In genomic region chr2:241009191-241009590, GRCh38 we compare ENCODE assay signal across 10 cellular contexts. TPM values are rescaled to one million over a fixed set of nuclear protein-coding genes. Genes with fewer than 3 reads are reported as not detected.
DNase-seq lines count a peak whose midpoint lies in the region; ATAC-seq and TF ChIP-seq lines count a peak whose summit lies in the region.
"Had no signal": no experiment of that assay in that cellular context is flagged by ENCODE, and none has a peak within 500 bp of the region (broad histone marks: within the 10 kb centered on the region; RNA-seq: fewer than 3 reads in every experiment).

No MANE protein-coding gene starts in this region.

- H3K4me3 ChIP-seq in thymus (ENCODE audit: low read length), result no peak overlapping the region
- no peak overlapping the region for H3K4me3 ChIP-seq in smooth muscle cell

- H3K4me3 Mint-ChIP-seq in activated T-cell treated with anti-CD3 and anti-CD28 coated beads, Interleukin-2, amount 50 U/mL, for 24 hours, result peak overlapping the region; percentile 27
- no peak overlapping the region for H3K4me3 Mint-ChIP-seq in activated T-helper 1 cell treated with anti-CD3 and anti-CD28 coated beads, Interleukin-12 subunit alpha, Interleukin-12 subunit beta, Interleukin-2, Interleukin-4 antibody, amounts not matched to agents 30 ng/mL and 10 ng/mL and 1 ng/mL, durations not matched to agents 14 hours and 24 hours and 36 hours

- no peak for TF ChIP-seq CTCF in smooth muscle cell (IDR thresholded peaks at IDR 0.05; ENCODE audit: borderline replicate concordance, insufficient read depth, poor library complexity, severe bottlenecking)

- H3K79me2 ChIP-seq in smooth muscle cell (ENCODE audit: low read depth), result no peaks in the 10 kb centered on the region

- peaks cover 37% of the 10 kb centered on the region for H3K4me1 ChIP-seq in thymus (ENCODE audit: control insufficient read depth, insufficient read depth, low read length)
- H3K4me1 ChIP-seq in smooth muscle cell (ENCODE audit: low read depth), result peaks cover 10% of the 10 kb centered on the region

- H3K27me3 ChIP-seq in thymus (ENCODE audit: control insufficient read depth, insufficient read depth) (no peaks in the 10 kb centered on the region), smooth muscle cell (ENCODE audit: low read depth) (no peaks in the 10 kb centered on the region)

- no peak overlapping the region for H2AFZ ChIP-seq in smooth muscle cell (ENCODE audit: low read depth)

- H3K27ac ChIP-seq in thymus (ENCODE audit: low read depth), result peak overlapping the region; percentile 87
- no peak overlapping the region for H3K27ac ChIP-seq in smooth muscle cell (ENCODE audit: low read depth)
- H3K27ac ChIP-seq: KMS-11 had no signal

- H3K4me2 ChIP-seq in smooth muscle cell, result no peak overlapping the region
- H3K4me2 ChIP-seq: KMS-11 had no signal

- no peaks in the 10 kb centered on the region for H4K20me1 ChIP-seq in smooth muscle cell (ENCODE audit: low read depth)

- no peaks in the 10 kb centered on the region for H3F3A ChIP-seq in smooth muscle cell (ENCODE audit: low read depth)

- intact Hi-C loops in activated T-helper 1 cell treated with anti-CD3 and anti-CD28 coated beads, Interleukin-12 subunit alpha, Interleukin-12 subunit beta, Interleukin-2, Interleukin-4 antibody, amounts not matched to agents 30 ng/mL and 10 ng/mL and 1 ng/mL, durations not matched to agents 14 hours and 24 hours and 36 hours (cut with micrococcal nuclease), result no loop called here

- no peaks in the 10 kb centered on the region for H3K27me3 Mint-ChIP-seq in activated T-cell treated with anti-CD3 and anti-CD28 coated beads, Interleukin-2, amount 50 U/mL, for 24 hours
- H3K27me3 Mint-ChIP-seq in activated T-helper 1 cell treated with anti-CD3 and anti-CD28 coated beads, Interleukin-12 subunit alpha, Interleukin-12 subunit beta, Interleukin-2, Interleukin-4 antibody, amounts not matched to agents 30 ng/mL and 10 ng/mL and 1 ng/mL, durations not matched to agents 14 hours and 24 hours and 36 hours (ENCODE audit: insufficient read depth), result peaks cover 11% of the 10 kb centered on the region

- peak; percentile 9 for ATAC-seq in left lobe of liver
- ATAC-seq in HG02970 (IDR thresholded peaks at IDR 0.05; ENCODE audit: low FRiP score, unreplicated experiment), result no peak

- no peaks in the 10 kb centered on the region for H3K9me3 ChIP-seq in thymus (ENCODE audit: control insufficient read depth)
- peaks cover 5% of the 10 kb centered on the region for H3K9me3 ChIP-seq in smooth muscle cell (replicated peaks; ENCODE audit: low read depth)

- H3K36me3 Mint-ChIP-seq in activated T-cell treated with anti-CD3 and anti-CD28 coated beads, Interleukin-2, amount 50 U/mL, for 24 hours (ENCODE audit: low read depth), result peaks cover 9% of the 10 kb centered on the region
- peaks cover 6% of the 10 kb centered on the region for H3K36me3 Mint-ChIP-seq in activated T-helper 1 cell treated with anti-CD3 and anti-CD28 coated beads, Interleukin-12 subunit alpha, Interleukin-12 subunit beta, Interleukin-2, Interleukin-4 antibody, amounts not matched to agents 30 ng/mL and 10 ng/mL and 1 ng/mL, durations not matched to agents 14 hours and 24 hours and 36 hours (ENCODE audit: low read depth)

- DNase-seq in activated T-cell treated with anti-CD3 and anti-CD28 coated beads, Interleukin-2, amount 50 U/mL, for 24 hours, result no peak
- DNase-seq in activated T-cell treated with anti-CD3 and anti-CD28 coated beads for 4 hours (no peak), left lobe of liver (ENCODE audit: low spot score) (peak; percentile 35), smooth muscle cell (lab: John Stamatoyannopoulos, UW; ENCODE audit: unreplicated experiment) (no peak), foreskin melanocyte (no peak)
- no peak for DNase-seq in activated T-helper 1 cell treated with anti-CD3 and anti-CD28 coated beads, Interleukin-12 subunit alpha, Interleukin-12 subunit beta, Interleukin-2, Interleukin-4 antibody, amounts not matched to agents 30 ng/mL and 10 ng/mL and 1 ng/mL, durations not matched to agents 14 hours and 24 hours and 36 hours (ENCODE audit: low spot score)
- DNase-seq: activated gamma-delta T cell had no signal

- H3K36me3 ChIP-seq in thymus (ENCODE audit: control insufficient read depth, insufficient read depth), result no peaks in the 10 kb centered on the region
- no peaks in the 10 kb centered on the region for H3K36me3 ChIP-seq in smooth muscle cell (ENCODE audit: low read depth)

- H3K27ac Mint-ChIP-seq in activated T-cell treated with anti-CD3 and anti-CD28 coated beads, Interleukin-2, amount 50 U/mL, for 24 hours, result peak overlapping the region; percentile 79
- H3K27ac Mint-ChIP-seq in activated T-helper 1 cell treated with anti-CD3 and anti-CD28 coated beads, Interleukin-12 subunit alpha, Interleukin-12 subunit beta, Interleukin-2, Interleukin-4 antibody, amounts not matched to agents 30 ng/mL and 10 ng/mL and 1 ng/mL, durations not matched to agents 14 hours and 24 hours and 36 hours, result peak overlapping the region; percentile 64

- no peak overlapping the region for H3K9ac ChIP-seq in smooth muscle cell (ENCODE audit: low read depth)
- H3K9ac ChIP-seq: KMS-11 had no signal

- peaks cover 13% of the 10 kb centered on the region for H3K9me3 Mint-ChIP-seq in activated T-cell treated with anti-CD3 and anti-CD28 coated beads, Interleukin-2, amount 50 U/mL, for 24 hours
- H3K9me3 Mint-ChIP-seq in activated T-helper 1 cell treated with anti-CD3 and anti-CD28 coated beads, Interleukin-12 subunit alpha, Interleukin-12 subunit beta, Interleukin-2, Interleukin-4 antibody, amounts not matched to agents 30 ng/mL and 10 ng/mL and 1 ng/mL, durations not matched to agents 14 hours and 24 hours and 36 hours, result peaks cover 17% of the 10 kb centered on the region

- WGBS in thymus, result 88% methylated on average over 2 of the region's 2 CpGs
- 95% methylated on average over 2 of the region's 2 CpGs for WGBS in smooth muscle cell (ENCODE audit: low lambda C conversion rate)

- peaks cover 52% of the 10 kb centered on the region for H3K4me1 Mint-ChIP-seq in activated T-cell treated with anti-CD3 and anti-CD28 coated beads, Interleukin-2, amount 50 U/mL, for 24 hours (ENCODE audit: low read depth)
- peaks cover 28% of the 10 kb centered on the region for H3K4me1 Mint-ChIP-seq in activated T-helper 1 cell treated with anti-CD3 and anti-CD28 coated beads, Interleukin-12 subunit alpha, Interleukin-12 subunit beta, Interleukin-2, Interleukin-4 antibody, amounts not matched to agents 30 ng/mL and 10 ng/mL and 1 ng/mL, durations not matched to agents 14 hours and 24 hours and 36 hours (ENCODE audit: low read depth)

RNA-seq across cellular contexts. Expression of gene SNED1, which starts 10.8 kb away (rescaled TPM):
- total RNA-seq in activated T-helper 1 cell treated with anti-CD3 and anti-CD28 coated beads, Interleukin-12 subunit alpha, Interleukin-12 subunit beta, Interleukin-2, Interleukin-4 antibody, amounts not matched to agents 30 ng/mL and 10 ng/mL and 1 ng/mL, durations not matched to agents 14 hours and 24 hours and 36 hours, result 1.6 and 2.5 TPM in 2 replicates
- total RNA-seq in left lobe of liver, result 34.9 TPM
- polyA plus RNA-seq in thymus, result 3.2 TPM
- total RNA-seq in smooth muscle cell, result 0.36 and 0.81 TPM in 2 replicates
- 1.1 and 3.0 TPM in 2 replicates for polyA plus RNA-seq in smooth muscle cell

Comparison
In these comparisons a context has a peak if more than half of its experiments do, and no peak if none do; other contexts are left out.
1. RNA of gene SNED1, which starts 10.8 kb away (total RNA-seq): 34.9 TPM in left lobe of liver (single experiment); 1.6 to 2.5 TPM in activated T-helper 1 cell treated with anti-CD3 and anti-CD28 coated beads, Interleukin-12 subunit alpha, Interleukin-12 subunit beta, Interleukin-2, Interleukin-4 antibody, amounts not matched to agents 30 ng/mL and 10 ng/mL and 1 ng/mL, durations not matched to agents 14 hours and 24 hours and 36 hours and 0.36 to 0.81 TPM in smooth muscle cell; every median in the first group is over 10 times any median in the second.